In genomic region chr10:114081911-114082583, GRCh38 we compare ENCODE assay signal across 24 cellular contexts. TPM values are rescaled to one million over a fixed set of nuclear protein-coding genes. Genes with fewer than 3 reads are reported as not detected.
DNase-seq lines count a peak whose midpoint lies in the region; ATAC-seq, FAIRE-seq and TF ChIP-seq lines count a peak whose summit lies in the region.
"Had no signal": no experiment of that assay in that cellular context is flagged by ENCODE, and none has a peak within 500 bp of the region (broad histone marks: within the 10 kb centered on the region; RNA-seq: fewer than 3 reads in every experiment).

No MANE protein-coding gene starts in this region.

- BruUV-seq in Panc1 (replicated peaks; lab: Mats Ljungman, UMichigan), result no TSS peak

- TF ChIP-seq POLR2A in A549 (IDR thresholded peaks at IDR 0.05; ENCODE audit: low read length) (no peak), sigmoid colon (IDR thresholded peaks at IDR 0.05) (no peak)

- H3K27me3 Mint-ChIP-seq in stimulated activated naive CD8-positive, alpha-beta T cell treated with anti-CD3 and anti-CD28 coated beads, Interleukin-15, amount 100 ng/mL, for 72 hours, result peaks cover 12% of the 10 kb centered on the region
- H3K27me3 Mint-ChIP-seq: stimulated activated memory B cell treated with anti-CD40 and anti-IgM and Interleukin-4, amounts not matched to agents 10 μg/mL and 1 μg/mL and 100 μg/mL, for 72 hours had no signal

- H3K9me3 ChIP-seq in A549, result no peaks in the 10 kb centered on the region
- no peaks in the 10 kb centered on the region for H3K9me3 ChIP-seq in Panc1 (ENCODE audit: control insufficient read depth, insufficient read depth, low read depth, low read length)
- no peaks in the 10 kb centered on the region for H3K9me3 ChIP-seq in left lung
- H3K9me3 ChIP-seq in sigmoid colon, result no peaks in the 10 kb centered on the region
- H3K9me3 ChIP-seq: breast epithelium, gastroesophageal sphincter had no signal

- POLR2A ChIA-PET in A549 (lab: Yijun Ruan, JAX), result no interaction called here
- POLR2A ChIA-PET in Panc1 (lab: Charles Lee), result interaction anchor here (0.6 kb wide), 1 partner anchor 431 kb away, joined by 3 read pairs; no protein-coding TSS in a partner anchor

- in situ Hi-C loops in Panc1 (cut with HindIII; ENCODE audit: low pct_unique_long_range_greater_than_20kb, low sequenced_read_pairs), result no loop called here

- CTCF ChIA-PET in A549 (lab: Yijun Ruan, JAX), result interaction anchor here (1.0 to 1.2 kb wide), 2 partner anchors 21 to 282 kb away, joined by 3 read pairs; no protein-coding TSS in a partner anchor
- CTCF ChIA-PET in Panc1 (lab: Charles Lee), result no interaction called here

- H3K27me3 ChIP-seq in Panc1 (ENCODE audit: control insufficient read depth, insufficient read depth, low read length), result no peaks in the 10 kb centered on the region
- no peaks in the 10 kb centered on the region for H3K27me3 ChIP-seq in left lung
- no peaks in the 10 kb centered on the region for H3K27me3 ChIP-seq in sigmoid colon
- H3K27me3 ChIP-seq: breast epithelium, gastroesophageal sphincter had no signal

- TF ChIP-seq RAD21 in A549 (conservative IDR thresholded peaks at IDR 0.05 in 1 of 2, IDR thresholded peaks at IDR 0.05 in 1 of 2), result no peak

- no peak overlapping the region for H3K4me3 Mint-ChIP-seq in stimulated activated naive CD8-positive, alpha-beta T cell treated with anti-CD3 and anti-CD28 coated beads, Interleukin-15, amount 100 ng/mL, for 72 hours
- H3K4me3 Mint-ChIP-seq: CD4-positive, alpha-beta memory T cell; HFFc6; IgD-negative memory B cell; nephron; stimulated activated memory B cell treated with anti-CD40 and anti-IgM and Interleukin-4, amounts not matched to agents 10 μg/mL and 1 μg/mL and 100 μg/mL, for 72 hours had no signal

- no peak overlapping the region for H3K4me3 ChIP-seq in A549
- H3K4me3 ChIP-seq in Panc1 (ENCODE audit: low read depth in 2 of 2, low read length in 2 of 2), result no peak overlapping the region
- H3K4me3 ChIP-seq in left lung, result no peak overlapping the region
- no peak overlapping the region for H3K4me3 ChIP-seq in sigmoid colon
- H3K4me3 ChIP-seq: breast epithelium, gastroesophageal sphincter had no signal

- DNase-seq in A549 (ENCODE audit: low read depth in 1 of 2, low spot score in 1 of 2), result no peak
- DNase-seq in HT-29 (ENCODE audit: low spot score), result peak; percentile 74
- no peak for DNase-seq in Panc1 (ENCODE audit: low read depth, low spot score)
- no peak for DNase-seq in left lung
- no peak for DNase-seq in stimulated activated naive CD8-positive, alpha-beta T cell treated with anti-CD3 and anti-CD28 coated beads, Interleukin-15, amount 100 ng/mL, for 72 hours
- no peak for DNase-seq in sigmoid colon
- DNase-seq in left cardiac atrium, result no peak
- DNase-seq: activated effector memory CD4-positive, alpha-beta T cell treated with Interleukin-2 at 50 U/mL for 16 hours; CD4-positive, alpha-beta memory T cell; DMS 273 treated with DMSO at 0.1 percent for 48 hours; HFFc6; hippocampal formation; NCI-H1092 treated with DMSO at 0.1 percent for 48 hours; NCI-H2029 treated with DMSO at 0.1 percent for 48 hours; NCI-H524 treated with DMSO at 0.1 percent for 48 hours had no signal

- FAIRE-seq in A549 (lab: Jason Lieb, UNC), result peak; percentile 43
- FAIRE-seq: A204.1, GM12891 had no signal

- H3K4me1 ChIP-seq in A549, result peaks cover 16% of the 10 kb centered on the region
- peaks cover 6% of the 10 kb centered on the region; the same call in 1 of the 2 replicates for H3K4me1 ChIP-seq in Panc1 (ENCODE audit: control insufficient read depth, insufficient read depth, low read length)
- no peaks in the 10 kb centered on the region for H3K4me1 ChIP-seq in left lung
- no peaks in the 10 kb centered on the region for H3K4me1 ChIP-seq in sigmoid colon
- H3K4me1 ChIP-seq: breast epithelium, gastroesophageal sphincter had no signal

- no peaks in the 10 kb centered on the region for H3K36me3 ChIP-seq in Panc1 (ENCODE audit: control insufficient read depth, insufficient read depth, low read length)
- H3K36me3 ChIP-seq in left lung, result no peaks in the 10 kb centered on the region
- H3K36me3 ChIP-seq in sigmoid colon, result no peaks in the 10 kb centered on the region
- H3K36me3 ChIP-seq: breast epithelium, gastroesophageal sphincter had no signal

- WGBS in A549 (ENCODE audit: missing lambda C conversion rate), result 28% methylated on average over 8 of the region's 8 CpGs
- 19 to 75% methylated on average over 8 of the region's 8 CpGs for WGBS in sigmoid colon, 2 donors

- no peaks in the 10 kb centered on the region for H3K4me1 Mint-ChIP-seq in stimulated activated naive CD8-positive, alpha-beta T cell treated with anti-CD3 and anti-CD28 coated beads, Interleukin-15, amount 100 ng/mL, for 72 hours
- H3K4me1 Mint-ChIP-seq: CD4-positive, alpha-beta memory T cell; nephron had no signal

- H3K27ac Mint-ChIP-seq in stimulated activated naive CD8-positive, alpha-beta T cell treated with anti-CD3 and anti-CD28 coated beads, Interleukin-15, amount 100 ng/mL, for 72 hours, result no peak overlapping the region
- H3K27ac Mint-ChIP-seq: activated naive CD4-positive, alpha-beta T cell treated with anti-CD3 and anti-CD28 coated beads, Interleukin-2, amount 50 U/mL, for 72 hours; CD4-positive, alpha-beta memory T cell; HFFc6; IgD-negative memory B cell; nephron; stimulated activated memory B cell treated with anti-CD40 and anti-IgM and Interleukin-4, amounts not matched to agents 10 μg/mL and 1 μg/mL and 100 μg/mL, for 72 hours had no signal

- H3K9me3 Mint-ChIP-seq in stimulated activated naive CD8-positive, alpha-beta T cell treated with anti-CD3 and anti-CD28 coated beads, Interleukin-15, amount 100 ng/mL, for 72 hours, result no peaks in the 10 kb centered on the region
- H3K9me3 Mint-ChIP-seq: activated naive CD4-positive, alpha-beta T cell treated with anti-CD3 and anti-CD28 coated beads, Interleukin-2, amount 50 U/mL, for 72 hours; HFFc6; nephron; stimulated activated memory B cell treated with anti-CD40 and anti-IgM and Interleukin-4, amounts not matched to agents 10 μg/mL and 1 μg/mL and 100 μg/mL, for 72 hours had no signal

- peak overlapping the region in 1 of 2 experiments; percentile 42; a peak in 3 of 6 replicates for H3K27ac ChIP-seq in A549
- peak overlapping the region; percentile 10; the same call in 1 of the 2 replicates for H3K27ac ChIP-seq in Panc1 (ENCODE audit: low read length)
- H3K27ac ChIP-seq in left lung, result peak overlapping the region in 1 of 2 donors; percentile 30
- no peak overlapping the region for H3K27ac ChIP-seq in sigmoid colon
- H3K27ac ChIP-seq: breast epithelium, gastroesophageal sphincter had no signal

- ATAC-seq in A549 (peak in 1 of 2 experiments; percentile 26; a peak in 1 of 6 replicates), Panc1 (0 out of 2 replicates have a peak, but pooled peaks have one; percentile 22), left lung (peak; percentile 82), left cardiac atrium (no peak), GM19452 (IDR thresholded peaks at IDR 0.05; ENCODE audit: unreplicated experiment) (no peak)
- no peak for ATAC-seq in stimulated activated naive CD8-positive, alpha-beta T cell treated with anti-CD3 and anti-CD28 coated beads, Interleukin-15, amount 100 ng/mL, for 72 hours
- ATAC-seq: gastroesophageal sphincter; stimulated activated memory B cell treated with anti-CD40 and anti-IgM and Interleukin-4, amounts not matched to agents 10 μg/mL and 1 μg/mL and 100 μg/mL, for 72 hours had no signal

- TF ChIP-seq EP300 in A549 (IDR thresholded peaks at IDR 0.05), result no peak
- TF ChIP-seq EP300 in sigmoid colon (IDR thresholded peaks at IDR 0.05), result no peak

- peak overlapping the region; percentile 46 for H3K4me2 ChIP-seq in A549

- intact Hi-C loops in Panc1 (cut with micrococcal nuclease; ENCODE audit: unreplicated experiment) (no loop called here), left lung (cut with DNase I) (no loop called here), sigmoid colon (cut with DNase I) (no loop called here), left cardiac atrium (cut with DNase I) (no loop called here)

- TF ChIP-seq CTCF in A549 (IDR thresholded peaks at IDR 0.05) (no peak), Panc1 (IDR thresholded peaks at IDR 0.05) (no peak), left lung (IDR thresholded peaks at IDR 0.05) (no peak), sigmoid colon (IDR thresholded peaks at IDR 0.05) (no peak)

TF ChIP-seq in A549, 52 proteins besides CTCF, POLR2A, EP300 and RAD21 (continues in another document):
- no peak for TF ChIP-seq PHF8 (IDR thresholded peaks at IDR 0.05; ENCODE audit: borderline replicate concordance, low read depth)
- no peak for TF ChIP-seq BHLHE40 (IDR thresholded peaks at IDR 0.05; ENCODE audit: low read depth, low read length)
- TF ChIP-seq, protein P1, sequence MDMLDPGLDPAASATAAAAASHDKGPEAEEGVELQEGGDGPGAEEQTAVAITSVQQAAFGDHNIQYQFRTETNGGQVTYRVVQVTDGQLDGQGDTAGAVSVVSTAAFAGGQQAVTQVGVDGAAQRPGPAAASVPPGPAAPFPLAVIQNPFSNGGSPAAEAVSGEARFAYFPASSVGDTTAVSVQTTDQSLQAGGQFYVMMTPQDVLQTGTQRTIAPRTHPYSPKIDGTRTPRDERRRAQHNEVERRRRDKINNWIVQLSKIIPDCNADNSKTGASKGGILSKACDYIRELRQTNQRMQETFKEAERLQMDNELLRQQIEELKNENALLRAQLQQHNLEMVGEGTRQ (IDR thresholded peaks at IDR 0.05), result no peak
- no peak for TF ChIP-seq HEYL (CRISPR knock-in tag; IDR thresholded peaks at IDR 0.05)
- no peak for TF ChIP-seq FOSL2 (IDR thresholded peaks at IDR 0.05)
- peak; percentile 64 for TF ChIP-seq FOSL2 (CRISPR knock-in tag; IDR thresholded peaks at IDR 0.05)
- 0 out of 2 replicates have a peak, but pooled peaks have one; percentile 14 for TF ChIP-seq NFE2L2 (conservative IDR thresholded peaks at IDR 0.05; ENCODE audit: low read length)
- no peak for TF ChIP-seq JUNB (IDR thresholded peaks at IDR 0.05)
- TF ChIP-seq KDM5A (IDR thresholded peaks at IDR 0.05), result no peak

RNA-seq across cellular contexts. Expression of gene ADRB1, which starts 38.4 kb away (rescaled TPM):
- polyA plus RNA-seq in A549 (2011; rRNA removed) (0.36 and 0.58 TPM in 2 replicates), A549 (2017; fragmentation: RNase III; extraction: RNeasy Plus Mini Kit Qiagen cat#74134 plus additional on column Dnase treatment) (0.62 to 0.75 TPM (median 0.66 TPM) in 3 replicates), sigmoid colon (under 1 TPM; 0.23 to 0.60 (median 0.55) TPM)
- 1.1 and 1.6 TPM in 2 replicates for polyA plus RNA-seq in A549 (2012; cell fraction: cytosol; rRNA removed)
- polyA plus RNA-seq in A549 (2012; cell fraction: nucleus; rRNA removed), result 2.4 and 3.3 TPM in 2 replicates
- polyA minus RNA-seq in A549 (2011; rRNA and poly(A)+ RNA removed), result 0.37 and 0.54 TPM in 2 replicates
- total RNA-seq in HT-29 (2014; rRNA removed; shearing (Covaris generic)), result 1.3 and 1.4 TPM in 2 replicates
- total RNA-seq in Panc1 (2021; ENCODE audit: unreplicated experiment) (12.9 TPM), left lung (10 to 100 TPM; 11.7 to 15.4 TPM), sigmoid colon (10 to 100 TPM in 1 of 4 donors, 1 to 10 TPM in 3; 1.4 to 34.5 (median 3.2) TPM), left cardiac atrium (10 to 100 TPM; 53.0 to 60.9 TPM)
- polyA plus RNA-seq in Panc1 (2012; ENCODE audit: insufficient read length), result 11.0 TPM
- total RNA-seq: activated naive CD4-positive, alpha-beta T cell treated with anti-CD3 and anti-CD28 coated beads, Interleukin-2, amount 50 U/mL, for 72 hours; CD4-positive, alpha-beta memory T cell had no signal
- polyA plus RNA-seq: CD4-positive, alpha-beta memory T cell; IgD-negative memory B cell had no signal

Comparison
In these comparisons a context has a peak if more than half of its experiments do, and no peak if none do; other contexts are left out.
1. ATAC-seq: peak in Panc1 (single experiment) and left lung (single experiment); none in stimulated activated naive CD8-positive, alpha-beta T cell treated with anti-CD3 and anti-CD28 coated beads, Interleukin-15, amount 100 ng/mL, for 72 hours (single experiment), left cardiac atrium (0 of 2) and GM19452 (single experiment).